Comparison of ENCODE assay signal across 16 cellular contexts in genomic region chr1:200525167-200526123, GRCh38.
DNase-seq lines count a peak whose midpoint lies in the region; ATAC-seq and TF ChIP-seq lines count a peak whose summit lies in the region.
"Had no signal": no experiment of that assay in that cellular context is flagged by ENCODE, and none has a peak within 500 bp of the region (broad histone marks: within the 10 kb centered on the region; RNA-seq: fewer than 3 reads in every experiment).

No MANE protein-coding gene starts in this region.

- peak; percentile 66 for ATAC-seq in sciatic nerve
- ATAC-seq in left colon = no peak
- ATAC-seq: effector memory CD8-positive, alpha-beta T cell had no signal

- no peak overlapping the region for H2AFZ ChIP-seq in H9 (ENCODE audit: low read length)

- H3K56ac ChIP-seq in H9 (ENCODE audit: insufficient read length, low read depth, low read length) = no peak overlapping the region

- H3K27me3 ChIP-seq in BLaER1 treated with 17β-estradiol and CSF1 and Interleukin-3, amounts not matched to agents 10 nM and 100 nM = no peaks in the 10 kb centered on the region
- H3K27me3 ChIP-seq in tibial artery = no peaks in the 10 kb centered on the region
- H3K27me3 ChIP-seq in H9 (ENCODE audit: insufficient read depth, low read length) = no peaks in the 10 kb centered on the region
- H3K27me3 ChIP-seq: brain microvascular endothelial cell had no signal

- H2BK20ac ChIP-seq in H9 (ENCODE audit: low read depth, low read length, poor library complexity, severe bottlenecking) = no peak overlapping the region

- H4K8ac ChIP-seq in H9 (replicated peaks; ENCODE audit: insufficient read length, low read depth, low read length) = no peak overlapping the region

- no peaks in the 10 kb centered on the region for H3K9me3 Mint-ChIP-seq in H9
- H3K9me3 Mint-ChIP-seq: effector memory CD8-positive, alpha-beta T cell; IgD-negative memory B cell had no signal

- no peaks in the 10 kb centered on the region for H3K79me1 ChIP-seq in H9 (ENCODE audit: insufficient read depth, low read depth, low read length, poor library complexity, severe bottlenecking)

- H4K20me1 ChIP-seq in BLaER1 treated with 17β-estradiol and CSF1 and Interleukin-3, amounts not matched to agents 10 nM and 100 nM = no peaks in the 10 kb centered on the region
- no peaks in the 10 kb centered on the region for H4K20me1 ChIP-seq in H9 (ENCODE audit: control insufficient read depth, insufficient read depth, insufficient read length)

- H3K4me3 Mint-ChIP-seq in H9 = no peak overlapping the region
- H3K4me3 Mint-ChIP-seq: effector memory CD8-positive, alpha-beta T cell; IgD-negative memory B cell had no signal

- H2BK15ac ChIP-seq in H9 (ENCODE audit: low read depth, low read length) = no peak overlapping the region

- H3K23ac ChIP-seq in H9 (ENCODE audit: insufficient read length, low read depth, low read length) = no peak overlapping the region

- no peak overlapping the region for H3T11ph ChIP-seq in H9 (ENCODE audit: low read length)

- H2BK12ac ChIP-seq in H9 (ENCODE audit: insufficient read length, low read depth, low read length) = no peak overlapping the region

- TF ChIP-seq CTCF in tibial artery (IDR thresholded peaks at IDR 0.05) = no peak
- no peak for TF ChIP-seq CTCF in H9 (conservative IDR thresholded peaks at IDR 0.05)

- H3K4me1 Mint-ChIP-seq in H9 = peaks cover 6 to 23% of the 10 kb centered on the region in 2 experiments

- no peaks in the 10 kb centered on the region for H3K36me3 Mint-ChIP-seq in H9 (ENCODE audit: insufficient read depth in 1 of 3, low read depth in 3 of 3)

- H3K4me2 ChIP-seq in BLaER1 treated with 17β-estradiol and CSF1 and Interleukin-3, amounts not matched to agents 10 nM and 100 nM = peak overlapping the region in 9 of 11 experiments; percentile 39 to 71 (median 47); a peak in 11 of 22 replicates
- H3K4me2 ChIP-seq in H9 (ENCODE audit: insufficient read depth, insufficient read length, low read length) = no peak overlapping the region

- POLR2A ChIA-PET in HEK293T (lab: Yijun Ruan, JAX) = no interaction called here

- H3K9ac ChIP-seq in BLaER1 treated with 17β-estradiol and CSF1 and Interleukin-3, amounts not matched to agents 10 nM and 100 nM = no peak overlapping the region
- H3K9ac ChIP-seq in H9 (ENCODE audit: extremely low read depth, insufficient read length, low read length) = no peak overlapping the region

- peaks cover 11 to 31% (median 22%) of the 10 kb centered on the region in 10 experiments for H3K4me1 ChIP-seq in BLaER1 treated with 17β-estradiol and CSF1 and Interleukin-3, amounts not matched to agents 10 nM and 100 nM
- H3K4me1 ChIP-seq in tibial artery (peaks cover 0 to 7% (median 0%) of the 10 kb centered on the region in 4 donors), H9 (ENCODE audit: insufficient read depth, low read length) (no peaks in the 10 kb centered on the region; the same call in 1 of the 2 replicates)

- H4K5ac ChIP-seq in H9 (ENCODE audit: insufficient read length, low read depth, low read length) = no peak overlapping the region

- H3K18ac ChIP-seq in H9 (ENCODE audit: insufficient read length, low read depth, low read length) = no peak overlapping the region

- CTCF ChIA-PET in HEK293T (lab: Yijun Ruan, JAX) = no interaction called here

- no peak overlapping the region for H3K27ac Mint-ChIP-seq in H9
- H3K27ac Mint-ChIP-seq: effector memory CD8-positive, alpha-beta T cell; IgD-negative memory B cell had no signal

- H3K36me3 ChIP-seq in BLaER1 treated with 17β-estradiol and CSF1 and Interleukin-3, amounts not matched to agents 10 nM and 100 nM = no peaks in the 10 kb centered on the region
- H3K36me3 ChIP-seq in tibial artery = no peaks in the 10 kb centered on the region
- H3K36me3 ChIP-seq: brain microvascular endothelial cell, WERI-Rb-1 had no signal

- no peaks in the 10 kb centered on the region for H3K79me2 ChIP-seq in H9 (ENCODE audit: insufficient read depth, low read length)

- no peak overlapping the region for H3K27ac ChIP-seq in BLaER1 treated with 17β-estradiol and CSF1 and Interleukin-3, amounts not matched to agents 10 nM and 100 nM
- H3K27ac ChIP-seq in tibial artery (no peak overlapping the region), H9 (ENCODE audit: insufficient read length, low read depth, low read length) (no peak overlapping the region)
- H3K27ac ChIP-seq: brain microvascular endothelial cell, WERI-Rb-1 had no signal

- H3K9me3 ChIP-seq in BLaER1 treated with 17β-estradiol and CSF1 and Interleukin-3, amounts not matched to agents 10 nM and 100 nM (replicated peaks in 1 of 11) = no peaks in the 10 kb centered on the region
- H3K9me3 ChIP-seq in tibial artery (no peaks in the 10 kb centered on the region), H9 (ENCODE audit: control insufficient read depth, low read depth, low read length) (no peaks in the 10 kb centered on the region)

- H4K91ac ChIP-seq in H9 (ENCODE audit: insufficient read length, low read depth, low read length) = no peak overlapping the region

- no peak overlapping the region for H3K4me3 ChIP-seq in BLaER1 treated with 17β-estradiol and CSF1 and Interleukin-3, amounts not matched to agents 10 nM and 100 nM
- H3K4me3 ChIP-seq in tibial artery = no peak overlapping the region

- DNase-seq in HEK293T (ENCODE audit: extremely low spot score) (no peak), fibroblast of gingiva (ENCODE audit: low read depth) (peak; percentile 36), sciatic nerve (ENCODE audit: low spot score) (no peak), tibial artery (no peak), left colon (no peak), SIG-M5 treated with dmso at 0.1 percent for 504 hours (lab: John Stamatoyannopoulos, UW; ENCODE audit: unreplicated experiment) (no peak), H9 (no peak)
- DNase-seq: activated gamma-delta T cell; brain microvascular endothelial cell; effector memory CD8-positive, alpha-beta T cell; NCI-H1105; NCI-H2171 treated with DMSO at 0.1 percent for 48 hours; SW 1271; WERI-Rb-1 had no signal

- no peak overlapping the region for H2AK5ac ChIP-seq in H9 (ENCODE audit: insufficient read length, low read length)

- no peak overlapping the region for H3K14ac ChIP-seq in H9 (ENCODE audit: insufficient read depth, low read length)

- peaks cover 2% of the 10 kb centered on the region for H3K23me2 ChIP-seq in H9 (ENCODE audit: insufficient read length, low read depth, low read length, poor library complexity, severe bottlenecking)

- no peak overlapping the region for H3K4ac ChIP-seq in H9 (ENCODE audit: low read depth, low read length)

- WGBS in H9 (ENCODE audit: extremely low coverage, insufficient read length, low lambda C conversion rate) = no CpG with 5 or more reads among the region's 8 CpGs

- no peak overlapping the region for H2BK120ac ChIP-seq in H9 (ENCODE audit: low read depth, low read length, poor library complexity, severe bottlenecking)

- intact Hi-C loops in sciatic nerve (cut with DNase I) = no loop called here
- intact Hi-C loops in tibial artery (cut with DNase I; ENCODE audit: low total_unique reads) = no loop called here
- intact Hi-C loops in left colon (cut with DNase I, micrococcal nuclease) = no loop called here

- H3K27me3 Mint-ChIP-seq in H9 (ENCODE audit: low read depth) = no peaks in the 10 kb centered on the region

- no peak overlapping the region for H2BK5ac ChIP-seq in H9 (ENCODE audit: insufficient read length, low read length)

TF ChIP-seq in HEK293T, 16 proteins besides CTCF, POLR2A, EP300 and RAD21:
- TF ChIP-seq PKNOX1 (IDR thresholded peaks at IDR 0.05) = peak; percentile 60
- TF ChIP-seq BHLHE40 (IDR thresholded peaks at IDR 0.05; ENCODE audit: borderline replicate concordance) = no peak
- peak; percentile 57; the same call in 1 of the 2 replicates for TF ChIP-seq ZNF384 (IDR thresholded peaks at IDR 0.05)
- no peak for TF ChIP-seq CTBP1 (IDR thresholded peaks at IDR 0.05; ENCODE audit: borderline replicate concordance)
